Comparison of ENCODE assay signal across 20 cellular contexts in the genomic region with DNA sequence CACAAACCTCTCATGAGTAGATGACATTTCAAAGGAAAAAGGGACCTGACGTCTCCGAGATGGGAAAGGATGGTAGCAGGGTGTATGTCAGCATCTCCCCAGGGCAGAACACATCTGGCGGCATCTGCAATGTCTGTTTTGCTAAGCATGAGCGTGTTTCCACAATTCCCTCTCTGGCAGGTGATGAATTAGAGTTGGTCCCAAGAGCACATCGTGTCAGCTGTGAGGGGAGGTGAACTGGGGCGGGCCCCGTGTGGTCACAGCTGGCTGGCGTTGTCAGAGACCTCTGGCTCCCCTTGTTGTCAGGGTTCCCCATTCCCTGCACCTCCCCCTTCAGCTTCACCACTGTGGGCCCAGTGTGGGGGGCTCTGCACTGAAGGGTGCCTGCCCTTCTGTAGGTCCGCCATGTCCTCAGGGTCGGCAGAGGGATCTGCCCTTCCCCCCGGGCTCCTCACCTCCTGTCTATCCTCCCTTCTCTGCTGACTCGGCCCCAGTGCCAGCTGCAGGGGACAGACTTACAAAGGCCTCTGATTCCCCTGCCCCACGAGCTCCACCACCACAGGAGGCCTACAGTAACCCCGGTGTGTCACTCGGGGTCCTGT. TPM values are rescaled to one million over a fixed set of nuclear protein-coding genes. Genes with fewer than 3 reads are reported as not detected.
A peak's percentile ranks its signal among the peaks of the same experiment; 100 is the strongest.
DNase-seq lines count a peak whose midpoint lies in the region; ATAC-seq and TF ChIP-seq lines count a peak whose summit lies in the region.
"Had no signal": no experiment of that assay in that cellular context is flagged by ENCODE, and none has a peak within 500 bp of the region (broad histone marks: within the 10 kb centered on the region; RNA-seq: fewer than 3 reads in every experiment).

No MANE protein-coding gene starts in this region.

- H3K27me3 ChIP-seq in BLaER1 treated with 17β-estradiol and CSF1 and Interleukin-3, amounts not matched to agents 10 nM and 100 nM = no peaks in the 10 kb centered on the region
- no peaks in the 10 kb centered on the region for H3K27me3 ChIP-seq in Karpas-422 (ENCODE audit: low read length)
- no peaks in the 10 kb centered on the region for H3K27me3 ChIP-seq in layer of hippocampus (ENCODE audit: control insufficient read depth, insufficient read depth, low read length)
- no peaks in the 10 kb centered on the region for H3K27me3 ChIP-seq in stomach

- TF ChIP-seq POLR2A in stomach (IDR thresholded peaks at IDR 0.05) = no peak

- TF ChIP-seq EP300 in stomach (IDR thresholded peaks at IDR 0.05) = no peak

- peaks cover 0 to 14% (median 0%) of the 10 kb centered on the region in 11 experiments; a peak in 6 of 22 replicates for H3K36me3 ChIP-seq in BLaER1 treated with 17β-estradiol and CSF1 and Interleukin-3, amounts not matched to agents 10 nM and 100 nM
- H3K36me3 ChIP-seq in Karpas-422 (ENCODE audit: insufficient read depth, low read length) (peaks cover 6% of the 10 kb centered on the region; the same call in 1 of the 2 replicates), stomach (peaks cover 0 to 11% (median 7%) of the 10 kb centered on the region in 4 donors)
- H3K36me3 ChIP-seq: WERI-Rb-1 had no signal

- no peaks in the 10 kb centered on the region for H4K20me1 ChIP-seq in BLaER1 treated with 17β-estradiol and CSF1 and Interleukin-3, amounts not matched to agents 10 nM and 100 nM
- no peaks in the 10 kb centered on the region for H4K20me1 ChIP-seq in Karpas-422 (ENCODE audit: insufficient read depth, low read depth, low read length)

- TF ChIP-seq CTCF in stomach (IDR thresholded peaks at IDR 0.05) = no peak

- H3K4me3 ChIP-seq in BLaER1 treated with 17β-estradiol and CSF1 and Interleukin-3, amounts not matched to agents 10 nM and 100 nM = no peak overlapping the region
- H3K4me3 ChIP-seq in Karpas-422 (ENCODE audit: low read length) (peak overlapping the region; percentile 35), stomach (no peak overlapping the region)
- H3K4me3 ChIP-seq: coronary artery, lung, SK-N-MC had no signal

- no peak overlapping the region for H3K9ac ChIP-seq in BLaER1 treated with 17β-estradiol and CSF1 and Interleukin-3, amounts not matched to agents 10 nM and 100 nM
- H3K9ac ChIP-seq in Karpas-422 (ENCODE audit: low read length) = peak overlapping the region; percentile 35

- DNase-seq in Karpas-422 (peak; percentile 81), stomach (no peak), GM03348 (ENCODE audit: low spot score) (no peak), NCI-H345 treated with DMSO at 0.1 percent for 48 hours (lab: John Stamatoyannopoulos, UW; ENCODE audit: unreplicated experiment) (no peak), NCI-H146 treated with DMSO at 0.1 percent for 48 hours (lab: John Stamatoyannopoulos, UW; ENCODE audit: unreplicated experiment) (no peak)
- DNase-seq: activated CD4-positive, alpha-beta T cell treated with anti-CD3 and anti-CD28 coated beads, Interleukin-2, amount 10 ng/mL, durations not matched to agents 24 days and 14 days; activated naive CD4-positive, alpha-beta T cell treated with Interleukin-2 at 50 U/mL for 16 hours; activated T-cell treated with anti-CD3 and anti-CD28 coated beads, Interleukin-2, amount 50 U/mL, for 48 hours; amniotic stem cell; NCI-H1436 treated with DMSO at 0.1 percent for 48 hours; NCI-H2171; stimulated activated CD8-positive, alpha-beta memory T cell treated with anti-CD3 and anti-CD28 coated beads, Interleukin-4, amount 100 ng/mL, for 48 hours; T-helper 2 cell; WERI-Rb-1 had no signal

- H2AFZ ChIP-seq in Karpas-422 (ENCODE audit: low read length) = no peak overlapping the region

- H3K27ac ChIP-seq in BLaER1 treated with 17β-estradiol and CSF1 and Interleukin-3, amounts not matched to agents 10 nM and 100 nM = no peak overlapping the region
- H3K27ac ChIP-seq in Karpas-422 (ENCODE audit: low read length) (peak overlapping the region; percentile 83), layer of hippocampus (ENCODE audit: low read depth, low read length) (peak overlapping the region; percentile 44), stomach (peak overlapping the region; percentile 48 to 92 (median 84))
- H3K27ac ChIP-seq: SK-N-MC, WERI-Rb-1 had no signal

- peaks cover 7 to 80% (median 48%) of the 10 kb centered on the region in 10 experiments; a peak in 19 of 20 replicates for H3K4me1 ChIP-seq in BLaER1 treated with 17β-estradiol and CSF1 and Interleukin-3, amounts not matched to agents 10 nM and 100 nM
- H3K4me1 ChIP-seq in Karpas-422 (ENCODE audit: low read length) (peaks cover 78% of the 10 kb centered on the region), stomach (peaks cover 65 to 99% (median 83%) of the 10 kb centered on the region in 4 donors)

- 81 to 90% (median 87%) methylated on average over 11 to 15 of the region's 15 CpGs for WGBS in stomach, 5 donors

- H3K9me3 ChIP-seq in BLaER1 treated with 17β-estradiol and CSF1 and Interleukin-3, amounts not matched to agents 10 nM and 100 nM (replicated peaks in 1 of 11) = no peaks in the 10 kb centered on the region
- H3K9me3 ChIP-seq in Karpas-422 (ENCODE audit: low read length) = no peaks in the 10 kb centered on the region
- H3K9me3 ChIP-seq in stomach = no peaks in the 10 kb centered on the region

- no peak for ATAC-seq in GM18858 (IDR thresholded peaks at IDR 0.05; ENCODE audit: unreplicated experiment)

- intact Hi-C loops in stomach (cut with DNase I; ENCODE audit: low total_unique reads) = no loop called here

- peak overlapping the region in 9 of 11 experiments; percentile 23 to 77 (median 58); a peak in 16 of 22 replicates for H3K4me2 ChIP-seq in BLaER1 treated with 17β-estradiol and CSF1 and Interleukin-3, amounts not matched to agents 10 nM and 100 nM
- H3K4me2 ChIP-seq in Karpas-422 (ENCODE audit: low read depth, low read length, poor library complexity, severe bottlenecking) = peak overlapping the region; percentile 60

- no peaks in the 10 kb centered on the region for H3K9me2 ChIP-seq in Karpas-422 (replicated peaks; ENCODE audit: insufficient read depth, low read length)

- no peaks in the 10 kb centered on the region for H3K79me2 ChIP-seq in Karpas-422 (ENCODE audit: low read length)

RNA-seq across cellular contexts. Expression of a gene that starts 58.2 kb away (rescaled TPM):
- total RNA-seq in Karpas-422 (2014; rRNA removed; shearing (Covaris generic); ENCODE audit: low replicate concordance) = 4.7 and 19.3 TPM in 2 replicates
- 10 to 100 TPM; 11.0 to 37.5 (median 18.4) TPM for total RNA-seq in stomach
- 1 to 10 TPM; 4.5 to 5.2 (median 4.7) TPM for polyA plus RNA-seq in stomach

Comparison
In these comparisons a context has a peak if more than half of its experiments do, and no peak if none do; other contexts are left out.
1. H3K27ac ChIP-seq: peak in Karpas-422 (single experiment), layer of hippocampus (single experiment) and stomach (5 of 5); none in BLaER1 treated with 17β-estradiol and CSF1 and Interleukin-3, amounts not matched to agents 10 nM and 100 nM (0 of 11).